8 cellular contexts compared by ENCODE assay signal in genomic region chr19:57434386-57435061, GRCh38. TPM values are rescaled to one million over a fixed set of nuclear protein-coding genes. Genes with fewer than 3 reads are reported as not detected.
A peak's percentile ranks its signal among the peaks of the same experiment; 100 is the strongest.
DNase-seq lines count a peak whose midpoint lies in the region; ATAC-seq and TF ChIP-seq lines count a peak whose summit lies in the region.

No MANE protein-coding gene starts in this region.

- H3K4me1 Mint-ChIP-seq in activated CD4-positive, alpha-beta T cell treated with anti-CD3 and anti-CD28 coated beads, Interleukin-2, amount 10 ng/mL, durations not matched to agents 7 days and 5 days: peaks cover 23% of the 10 kb centered on the region

- peaks cover 43% of the 10 kb centered on the region for H3K9me3 Mint-ChIP-seq in activated CD4-positive, alpha-beta T cell treated with anti-CD3 and anti-CD28 coated beads, Interleukin-2, amount 10 ng/mL, durations not matched to agents 7 days and 5 days

- TF ChIP-seq EP300 in upper lobe of left lung (IDR thresholded peaks at IDR 0.05): no peak

- TF ChIP-seq RAD21 in liver (IDR thresholded peaks at IDR 0.05): no peak

- TF ChIP-seq CTCF in ascending aorta (IDR thresholded peaks at IDR 0.05) (no peak), liver (IDR thresholded peaks at IDR 0.05; ENCODE audit: low read depth, low read length, missing input control) (no peak), upper lobe of left lung (IDR thresholded peaks at IDR 0.05) (no peak)

- H3K27me3 Mint-ChIP-seq in activated CD4-positive, alpha-beta T cell treated with anti-CD3 and anti-CD28 coated beads, Interleukin-2, amount 10 ng/mL, durations not matched to agents 7 days and 5 days: no peaks in the 10 kb centered on the region

- peak overlapping the region; percentile 96 for H3K4me3 Mint-ChIP-seq in activated CD4-positive, alpha-beta T cell treated with anti-CD3 and anti-CD28 coated beads, Interleukin-2, amount 10 ng/mL, durations not matched to agents 7 days and 5 days

- H3K36me3 ChIP-seq in ascending aorta: peaks cover 15% of the 10 kb centered on the region in 2 donors
- H3K36me3 ChIP-seq in liver (ENCODE audit: control insufficient read depth in 4 of 4, insufficient read depth in 3 of 4, low read depth in 1 of 4, low read length in 3 of 4): peaks cover 4 to 12% (median 9%) of the 10 kb centered on the region in 4 donors
- peaks cover 0 to 12% (median 5%) of the 10 kb centered on the region in 4 donors for H3K36me3 ChIP-seq in upper lobe of left lung

- H3K36me3 Mint-ChIP-seq in activated CD4-positive, alpha-beta T cell treated with anti-CD3 and anti-CD28 coated beads, Interleukin-2, amount 10 ng/mL, durations not matched to agents 7 days and 5 days (ENCODE audit: low read depth): peaks cover 40% of the 10 kb centered on the region

- CTCF ChIA-PET in activated CD4-positive, alpha-beta T cell treated with anti-CD3 and anti-CD28 coated beads, Interleukin-2, amount 10 ng/mL, durations not matched to agents 7 days and 5 days (lab: Charles Lee): no interaction called here

- intact Hi-C loops in ascending aorta (cut with DNase I): loop anchor here (1.0 to 2.0 kb wide), 6 partner anchors 23 to 194 kb away; partner anchors contain the start of genes TRAPPC2B, ZNF17, ZNF419 and ZNF460

- no peak for DNase-seq in activated CD4-positive, alpha-beta T cell treated with anti-CD3 and anti-CD28 coated beads, Interleukin-2, amount 10 ng/mL, durations not matched to agents 7 days and 5 days
- DNase-seq in activated CD4-positive, alpha-beta T cell treated with anti-CD3 and anti-CD28 coated beads for 48 hours: no peak
- DNase-seq in ascending aorta (ENCODE audit: low spot score in 2 of 2): no peak
- no peak for DNase-seq in upper lobe of left lung
- no peak for DNase-seq in NCI-H774 (lab: John Stamatoyannopoulos, UW)
- DNase-seq in middle frontal gyrus (ENCODE audit: extremely low spot score, low spot score): no peak

- peak; percentile 6 for ATAC-seq in HG03159 (IDR thresholded peaks at IDR 0.05; ENCODE audit: unreplicated experiment)
- ATAC-seq in upper lobe of left lung (ENCODE audit: low FRiP score in 2 of 2): peak in 1 of 2 donors; percentile 16

- peak overlapping the region in 1 of 2 donors; percentile 26 for H3K9ac ChIP-seq in liver (ENCODE audit: low read depth in 1 of 2, low read length in 2 of 2)

- H3K27me3 ChIP-seq in ascending aorta: no peaks in the 10 kb centered on the region
- no peaks in the 10 kb centered on the region for H3K27me3 ChIP-seq in liver (ENCODE audit: control insufficient read depth in 4 of 4, insufficient read depth in 4 of 4, low read length in 3 of 4)
- no peaks in the 10 kb centered on the region for H3K27me3 ChIP-seq in upper lobe of left lung

- H3K27ac ChIP-seq in ascending aorta (no peak overlapping the region), liver (ENCODE audit: low read depth in 1 of 2, low read length in 2 of 2) (no peak overlapping the region), upper lobe of left lung (peak overlapping the region in 1 of 4 donors; percentile 67)

- H3K27ac Mint-ChIP-seq in activated CD4-positive, alpha-beta T cell treated with anti-CD3 and anti-CD28 coated beads, Interleukin-2, amount 10 ng/mL, durations not matched to agents 7 days and 5 days: peak overlapping the region; percentile 93

- H3K4me3 ChIP-seq in ascending aorta (peak overlapping the region; percentile 84 to 85), liver (ENCODE audit: low read depth in 1 of 3, low read length in 3 of 3) (peak overlapping the region; percentile 66 to 83 (median 77)), upper lobe of left lung (peak overlapping the region; percentile 24 to 96 (median 80))

- H3K4me1 ChIP-seq in ascending aorta (peaks cover 5 to 9% of the 10 kb centered on the region in 2 donors), liver (ENCODE audit: control insufficient read depth in 4 of 4, insufficient read depth in 4 of 4, low read length in 3 of 4) (peaks cover 0 to 16% (median 14%) of the 10 kb centered on the region in 4 donors), upper lobe of left lung (peaks cover 15 to 21% (median 17%) of the 10 kb centered on the region in 4 donors)

- H3K9me3 ChIP-seq in ascending aorta: peaks cover 0 to 20% of the 10 kb centered on the region in 2 donors
- peaks cover 0 to 10% (median 1%) of the 10 kb centered on the region in 4 donors for H3K9me3 ChIP-seq in liver (ENCODE audit: control insufficient read depth in 4 of 4, low read length in 3 of 4)
- H3K9me3 ChIP-seq in upper lobe of left lung: peaks cover 0 to 8% (median 2%) of the 10 kb centered on the region in 4 donors

- POLR2A ChIA-PET in activated CD4-positive, alpha-beta T cell treated with anti-CD3 and anti-CD28 coated beads, Interleukin-2, amount 10 ng/mL, durations not matched to agents 7 days and 5 days (lab: Charles Lee): no interaction called here

- no peak for TF ChIP-seq POLR2A in upper lobe of left lung (IDR thresholded peaks at IDR 0.05)

- 31% methylated on average over 15 of the region's 15 CpGs for WGBS in liver
- WGBS in upper lobe of left lung, 2 donors: 30 to 40% methylated on average over 14 to 15 of the region's 15 CpGs

TF ChIP-seq in liver, 16 proteins besides CTCF, POLR2A, EP300 and RAD21 (continues in another document):
- TF ChIP-seq, protein P1, sequence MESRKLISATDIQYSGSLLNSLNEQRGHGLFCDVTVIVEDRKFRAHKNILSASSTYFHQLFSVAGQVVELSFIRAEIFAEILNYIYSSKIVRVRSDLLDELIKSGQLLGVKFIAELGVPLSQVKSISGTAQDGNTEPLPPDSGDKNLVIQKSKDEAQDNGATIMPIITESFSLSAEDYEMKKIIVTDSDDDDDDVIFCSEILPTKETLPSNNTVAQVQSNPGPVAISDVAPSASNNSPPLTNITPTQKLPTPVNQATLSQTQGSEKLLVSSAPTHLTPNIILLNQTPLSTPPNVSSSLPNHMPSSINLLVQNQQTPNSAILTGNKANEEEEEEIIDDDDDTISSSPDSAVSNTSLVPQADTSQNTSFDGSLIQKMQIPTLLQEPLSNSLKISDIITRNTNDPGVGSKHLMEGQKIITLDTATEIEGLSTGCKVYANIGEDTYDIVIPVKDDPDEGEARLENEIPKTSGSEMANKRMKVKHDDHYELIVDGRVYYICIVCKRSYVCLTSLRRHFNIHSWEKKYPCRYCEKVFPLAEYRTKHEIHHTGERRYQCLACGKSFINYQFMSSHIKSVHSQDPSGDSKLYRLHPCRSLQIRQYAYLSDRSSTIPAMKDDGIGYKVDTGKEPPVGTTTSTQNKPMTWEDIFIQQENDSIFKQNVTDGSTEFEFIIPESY (IDR thresholded peaks at IDR 0.05): no peak
- TF ChIP-seq FOXA1 (IDR thresholded peaks at IDR 0.05): no peak
- no peak for TF ChIP-seq HNF4A (conservative IDR thresholded peaks at IDR 0.05)
- no peak for TF ChIP-seq ATF3 (IDR thresholded peaks at IDR 0.05)
- no peak for TF ChIP-seq MAX (IDR thresholded peaks at IDR 0.05)
- TF ChIP-seq GABPA (IDR thresholded peaks at IDR 0.05 in 1 of 2, conservative IDR thresholded peaks at IDR 0.05 in 1 of 2): no peak
- no peak for TF ChIP-seq FOXA2 (IDR thresholded peaks at IDR 0.05)
- no peak for TF ChIP-seq YY1 (IDR thresholded peaks at IDR 0.05)
- TF ChIP-seq HNF4G (IDR thresholded peaks at IDR 0.05): no peak
- no peak for TF ChIP-seq TAF1 (conservative IDR thresholded peaks at IDR 0.05)
- TF ChIP-seq SP1 (IDR thresholded peaks at IDR 0.05): no peak
- TF ChIP-seq NR2F2 (IDR thresholded peaks at IDR 0.05): no peak
- no peak for TF ChIP-seq JUND (IDR thresholded peaks at IDR 0.05)
- TF ChIP-seq EGR1 (IDR thresholded peaks at IDR 0.05; ENCODE audit: low read depth in 2 of 2): no peak

RNA-seq across cellular contexts. Expression of gene ZNF749, which starts 0.6 kb away (rescaled TPM):
- total RNA-seq in activated CD4-positive, alpha-beta T cell treated with anti-CD3 and anti-CD28 coated beads, Interleukin-2, amount 10 ng/mL, durations not matched to agents 7 days and 5 days: 10 to 100 TPM; 11.2 to 12.5 TPM
- total RNA-seq in ascending aorta (2.7 TPM), liver (10 to 100 TPM in 1 of 2 donors, 1 to 10 TPM in 1; 5.9 to 11.6 TPM), upper lobe of left lung (10 to 100 TPM in 2 of 6 donors, 1 to 10 TPM in 4; 6.9 to 16.1 (median 9.0) TPM)
- 1 to 10 TPM in 1 of 2 donors, under 1 TPM in 1; 0.83 to 5.4 TPM for polyA plus RNA-seq in liver

RNA-seq across cellular contexts. Expression of gene VN1R1, which starts 22.4 kb away (rescaled TPM):
- total RNA-seq in activated CD4-positive, alpha-beta T cell treated with anti-CD3 and anti-CD28 coated beads, Interleukin-2, amount 10 ng/mL, durations not matched to agents 7 days and 5 days: under 1 TPM; 0.15 to 0.21 TPM
- total RNA-seq in ascending aorta: not detected
- under 1 TPM; 0.42 to 0.98 TPM for total RNA-seq in liver
- polyA plus RNA-seq in liver: under 1 TPM; 0.14 to 0.19 TPM
- 1 to 10 TPM in 1 of 6 donors, under 1 TPM in 4, not detected in 1; 0.17 to 2.1 (median 0.91) TPM for total RNA-seq in upper lobe of left lung

RNA-seq across cellular contexts. Expression of gene ZNF17, which starts 23.6 kb away (rescaled TPM):
- 10 to 100 TPM; 14.3 to 15.7 TPM for total RNA-seq in activated CD4-positive, alpha-beta T cell treated with anti-CD3 and anti-CD28 coated beads, Interleukin-2, amount 10 ng/mL, durations not matched to agents 7 days and 5 days
- total RNA-seq in ascending aorta (1.5 TPM), liver (1 to 10 TPM; 7.6 to 8.2 TPM), upper lobe of left lung (10 to 100 TPM in 4 of 6 donors, 1 to 10 TPM in 2; 6.9 to 17.8 (median 11.3) TPM)
- polyA plus RNA-seq in liver: 1 to 10 TPM; 1.2 to 1.4 TPM

RNA-seq across cellular contexts. Expression of gene ZNF772, which starts 42.8 kb away (rescaled TPM):
- 1 to 10 TPM; 9.0 to 9.2 TPM for total RNA-seq in activated CD4-positive, alpha-beta T cell treated with anti-CD3 and anti-CD28 coated beads, Interleukin-2, amount 10 ng/mL, durations not matched to agents 7 days and 5 days
- total RNA-seq in ascending aorta: 3.7 TPM
- total RNA-seq in liver: 10 to 100 TPM in 1 of 2 donors, 1 to 10 TPM in 1; 5.4 to 11.1 TPM
- polyA plus RNA-seq in liver: 1 to 10 TPM in 1 of 2 donors, under 1 TPM in 1; 0.81 to 1.6 TPM
- total RNA-seq in upper lobe of left lung: 10 to 100 TPM in 1 of 6 donors, 1 to 10 TPM in 5; 4.3 to 17.3 (median 6.8) TPM

RNA-seq across cellular contexts. Expression of gene ZNF548, which starts 44.9 kb away (rescaled TPM):
- 10 to 100 TPM; 29.1 to 31.8 TPM for total RNA-seq in activated CD4-positive, alpha-beta T cell treated with anti-CD3 and anti-CD28 coated beads, Interleukin-2, amount 10 ng/mL, durations not matched to agents 7 days and 5 days
- total RNA-seq in ascending aorta: 0.96 TPM
- total RNA-seq in liver: 10 to 100 TPM in 1 of 2 donors, 1 to 10 TPM in 1; 7.3 to 13.9 TPM
- 1 to 10 TPM; 1.8 to 3.4 TPM for polyA plus RNA-seq in liver
- 10 to 100 TPM; 12.6 to 23.9 (median 17.0) TPM for total RNA-seq in upper lobe of left lung
